1 cellular context compared by ENCODE assay signal in the genomic region with DNA sequence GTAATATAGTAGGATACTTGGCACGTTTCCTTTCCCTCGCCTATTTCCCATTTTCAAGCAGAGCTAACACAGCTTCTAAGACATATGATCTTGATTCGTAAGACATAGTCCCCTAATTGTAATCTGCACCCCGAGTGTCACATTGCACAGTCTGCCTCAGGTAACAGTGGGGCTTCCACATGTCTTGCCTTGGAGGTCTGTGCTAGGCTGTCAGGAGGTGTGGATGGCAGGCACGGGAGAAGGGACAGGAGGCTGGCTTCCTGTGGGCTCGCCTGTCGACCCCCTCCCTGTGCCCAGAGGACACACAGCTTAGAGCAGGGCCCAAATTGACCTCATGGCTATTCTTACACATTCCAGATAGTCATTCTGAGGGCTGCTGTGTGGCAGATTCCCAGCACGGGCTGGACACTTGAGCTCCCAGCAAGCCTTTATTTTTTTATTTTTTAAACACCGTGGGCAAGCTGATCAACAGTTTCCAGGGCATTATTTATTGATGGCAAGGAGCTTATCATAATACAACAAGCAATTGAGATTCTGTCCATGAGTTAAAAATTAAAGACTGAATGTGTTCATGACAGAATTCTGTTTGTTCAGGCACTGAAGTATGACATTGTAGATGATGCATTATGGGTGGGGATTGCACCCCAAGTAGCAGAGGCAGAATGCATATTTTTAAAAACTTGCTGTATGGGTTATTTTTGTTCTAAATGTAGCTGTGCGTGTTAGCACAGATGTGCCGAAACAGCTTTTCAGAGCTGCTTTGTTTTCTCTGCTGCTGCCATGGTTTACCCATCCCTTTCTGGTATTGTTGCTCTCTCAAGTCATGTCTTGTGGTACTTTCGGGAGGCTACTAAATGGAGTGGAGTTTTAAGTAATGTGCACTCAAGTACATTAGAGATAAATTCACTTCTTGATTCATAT.
TF ChIP-seq lines count a peak whose summit lies in the region.

No MANE protein-coding gene starts in this region.

TF ChIP-seq in H1, 55 proteins besides CTCF, POLR2A, EP300 and RAD21:
- TF ChIP-seq KDM1A (IDR thresholded peaks at IDR 0.05; ENCODE audit: borderline replicate concordance, low read length) (no peak), SIX5 (IDR thresholded peaks at IDR 0.05; ENCODE audit: low read depth, low read length) (no peak), FOSL1 (IDR thresholded peaks at IDR 0.05; ENCODE audit: insufficient read depth, low read depth, low read length) (no peak), KDM4A (IDR thresholded peaks at IDR 0.05; ENCODE audit: low read depth, low read length, severe bottlenecking) (no peak)
